In the genomic region with DNA sequence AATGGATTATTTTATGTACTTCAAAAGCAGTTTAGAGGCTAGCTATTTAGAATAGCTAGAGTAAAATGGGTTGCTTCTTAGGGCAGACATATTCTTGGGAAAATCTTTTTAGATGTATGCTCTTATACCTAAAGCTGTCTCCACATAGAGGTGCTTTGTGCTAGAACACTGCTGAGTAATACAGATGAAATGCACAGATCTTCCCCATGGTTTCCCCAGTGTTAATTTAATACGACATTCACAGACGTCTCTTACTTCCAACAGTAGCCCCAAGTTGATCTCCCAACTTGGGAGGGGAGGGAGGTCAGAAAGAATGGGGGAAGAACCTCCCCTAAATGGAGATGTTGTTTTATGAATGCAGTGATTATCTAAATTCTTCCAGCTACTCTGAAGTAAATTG, we compare ENCODE assay signal across 33 cellular contexts. TPM values are rescaled to one million over a fixed set of nuclear protein-coding genes. Genes with fewer than 3 reads are reported as not detected.
A peak's percentile ranks its signal among the peaks of the same experiment; 100 is the strongest.
DNase-seq lines count a peak whose midpoint lies in the region; ATAC-seq, FAIRE-seq and TF ChIP-seq lines count a peak whose summit lies in the region.
"Had no signal": no experiment of that assay in that cellular context is flagged by ENCODE, and none has a peak within 500 bp of the region (broad histone marks: within the 10 kb centered on the region; RNA-seq: fewer than 3 reads in every experiment).

No MANE protein-coding gene starts in this region.

- H3K4me2 ChIP-seq in skeletal muscle satellite cell (ENCODE audit: low read length): no peak overlapping the region

- no peak for TF ChIP-seq POLR2A in GM12891 (IDR thresholded peaks at IDR 0.05; ENCODE audit: low read depth, low read length)

- POLR2A ChIA-PET in naive thymus-derived CD8-positive, alpha-beta T cell (lab: Charles Lee): no interaction called here

- peak; percentile 38 for DNase-seq in HCEC 1CT
- DNase-seq in epithelial cell of esophagus (ENCODE audit: low read depth): peak; percentile 14
- DNase-seq in germinal center (ENCODE audit: low spot score): no peak
- DNase-seq in naive thymus-derived CD8-positive, alpha-beta T cell: no peak
- DNase-seq in GM12891 (ENCODE audit: insufficient read length, low spot score): no peak
- DNase-seq: activated CD4-positive, alpha-beta memory T cell treated with anti-CD3 and anti-CD28 coated beads, Interleukin-2, amount 10 ng/mL, durations not matched to agents 7 days and 5 days; C1 segment of cervical spinal cord; Caco-2; DMS79; MG63; NCI-H1105 treated with DMSO at 0.1 percent for 48 hours; NCI-H2029; NCI-H69; nephron progenitor cell; right cardiac atrium; RPMI8226; stimulated activated CD4-positive, alpha-beta T cell treated with anti-CD3 and anti-CD28 coated beads, Interleukin-4, amount 100 ng/mL, for 24 hours had no signal

- H3K27me3 ChIP-seq in skeletal muscle satellite cell (ENCODE audit: control insufficient read depth, insufficient read depth, low read length): no peaks in the 10 kb centered on the region
- H3K27me3 ChIP-seq: ascending aorta, MG63, suprapubic skin had no signal

- H3K4me1 ChIP-seq in skeletal muscle satellite cell (ENCODE audit: control insufficient read depth, insufficient read depth, low read length): peaks cover 35% of the 10 kb centered on the region
- H3K4me1 ChIP-seq: ascending aorta, Caco-2, parathyroid adenoma, suprapubic skin had no signal

- no peak for TF ChIP-seq CTCF in epithelial cell of esophagus (IDR thresholded peaks at IDR 0.05; ENCODE audit: insufficient read depth, low read depth, low read length, missing control alignments)

- H3K4me3 ChIP-seq in epithelial cell of esophagus (ENCODE audit: low read length): no peak overlapping the region
- no peak overlapping the region for H3K4me3 ChIP-seq in skeletal muscle satellite cell (ENCODE audit: low read length)
- H3K4me3 ChIP-seq: ascending aorta, K562, lung, MG63, suprapubic skin had no signal

- H3K9me3 ChIP-seq in skeletal muscle satellite cell (replicated peaks; ENCODE audit: low read length): no peaks in the 10 kb centered on the region
- H3K9me3 ChIP-seq: ascending aorta, Caco-2, MG63, suprapubic skin had no signal

- no peaks in the 10 kb centered on the region for H3K36me3 Mint-ChIP-seq in naive thymus-derived CD8-positive, alpha-beta T cell
- H3K36me3 Mint-ChIP-seq: activated naive CD4-positive, alpha-beta T cell treated with anti-CD3 and anti-CD28 coated beads, Interleukin-2, amount 50 U/mL, for 72 hours; stimulated activated effector memory CD8-positive, alpha-beta T cell treated with anti-CD3 and anti-CD28 coated beads, Interleukin-12 subunit alpha, Interleukin-12 subunit beta, amount 100 ng/mL, for 72 hours had no signal

- no peak for FAIRE-seq in GM12891 (lab: Jason Lieb, UNC)
- FAIRE-seq: K562, TTC549 had no signal

- no peak overlapping the region for H3K4me3 Mint-ChIP-seq in naive thymus-derived CD8-positive, alpha-beta T cell
- H3K4me3 Mint-ChIP-seq: activated CD4-positive, alpha-beta memory T cell treated with anti-CD3 and anti-CD28 coated beads, Interleukin-2, amount 10 ng/mL, durations not matched to agents 7 days and 5 days; activated T-helper 17 cell treated with anti-CD3 and anti-CD28 coated beads, Interleukin-2, amount 50 U/mL, for 72 hours; central memory CD8-positive, alpha-beta T cell; nephron progenitor cell; stimulated activated effector memory CD8-positive, alpha-beta T cell treated with anti-CD3 and anti-CD28 coated beads, Interleukin-12 subunit alpha, Interleukin-12 subunit beta, amount 100 ng/mL, for 72 hours; T-helper 1 cell treated with Interleukin-12 subunit alpha and Interleukin-12 subunit beta and Interleukin-4 antibody, amounts not matched to agents 30 μg/mL and 1 μg/mL, for 36 hours had no signal

- peak overlapping the region; percentile 38 for H3K9ac ChIP-seq in skeletal muscle satellite cell (ENCODE audit: low read depth, low read length)
- H3K9ac ChIP-seq: parathyroid adenoma had no signal

- peaks cover 0 to 12% (median 0%) of the 10 kb centered on the region in 5 donors for H3K27me3 Mint-ChIP-seq in naive thymus-derived CD8-positive, alpha-beta T cell
- H3K27me3 Mint-ChIP-seq: central memory CD8-positive, alpha-beta T cell had no signal

- no peaks in the 10 kb centered on the region for H3K36me3 ChIP-seq in skeletal muscle satellite cell (ENCODE audit: insufficient read depth, low read length)
- H3K36me3 ChIP-seq: ascending aorta, MG63, suprapubic skin had no signal

- H3K4me1 Mint-ChIP-seq in naive thymus-derived CD8-positive, alpha-beta T cell: no peaks in the 10 kb centered on the region
- H3K4me1 Mint-ChIP-seq: activated CD4-positive, alpha-beta memory T cell treated with anti-CD3 and anti-CD28 coated beads, Interleukin-2, amount 10 ng/mL, durations not matched to agents 7 days and 5 days; activated T-helper 17 cell treated with anti-CD3 and anti-CD28 coated beads, Interleukin-2, amount 50 U/mL, for 72 hours; central memory CD8-positive, alpha-beta T cell; stimulated activated effector memory CD8-positive, alpha-beta T cell treated with anti-CD3 and anti-CD28 coated beads, Interleukin-12 subunit alpha, Interleukin-12 subunit beta, amount 100 ng/mL, for 72 hours had no signal

- no peaks in the 10 kb centered on the region for H3K9me3 Mint-ChIP-seq in naive thymus-derived CD8-positive, alpha-beta T cell
- H3K9me3 Mint-ChIP-seq: activated CD4-positive, alpha-beta memory T cell treated with anti-CD3 and anti-CD28 coated beads, Interleukin-2, amount 10 ng/mL, durations not matched to agents 7 days and 5 days; activated naive CD4-positive, alpha-beta T cell treated with anti-CD3 and anti-CD28 coated beads, Interleukin-2, amount 50 U/mL, for 72 hours; activated T-helper 17 cell treated with anti-CD3 and anti-CD28 coated beads, Interleukin-2, amount 50 U/mL, for 72 hours; central memory CD8-positive, alpha-beta T cell; nephron progenitor cell; stimulated activated effector memory CD8-positive, alpha-beta T cell treated with anti-CD3 and anti-CD28 coated beads, Interleukin-12 subunit alpha, Interleukin-12 subunit beta, amount 100 ng/mL, for 72 hours; T-helper 1 cell treated with Interleukin-12 subunit alpha and Interleukin-12 subunit beta and Interleukin-4 antibody, amounts not matched to agents 30 μg/mL and 1 μg/mL, for 36 hours had no signal

- no peak overlapping the region for H3K27ac Mint-ChIP-seq in naive thymus-derived CD8-positive, alpha-beta T cell
- H3K27ac Mint-ChIP-seq: activated CD4-positive, alpha-beta memory T cell treated with anti-CD3 and anti-CD28 coated beads, Interleukin-2, amount 10 ng/mL, durations not matched to agents 7 days and 5 days; activated T-helper 17 cell treated with anti-CD3 and anti-CD28 coated beads, Interleukin-2, amount 50 U/mL, for 72 hours; nephron progenitor cell; stimulated activated effector memory CD8-positive, alpha-beta T cell treated with anti-CD3 and anti-CD28 coated beads, Interleukin-12 subunit alpha, Interleukin-12 subunit beta, amount 100 ng/mL, for 72 hours; T-helper 1 cell treated with Interleukin-12 subunit alpha and Interleukin-12 subunit beta and Interleukin-4 antibody, amounts not matched to agents 30 μg/mL and 1 μg/mL, for 36 hours had no signal

- ATAC-seq in SK-N-SH treated with all-trans-retinoic acid at 6 μM for 48 hours (peak; percentile 61), HG03196 (IDR thresholded peaks at IDR 0.05; ENCODE audit: unreplicated experiment) (no peak)
- ATAC-seq in naive thymus-derived CD8-positive, alpha-beta T cell: no peak
- ATAC-seq: activated CD4-positive, CD25-positive, alpha-beta regulatory T cell treated with anti-CD3 and anti-CD28 coated beads, Interleukin-2, amount 50 U/mL, for 24 hours; activated naive CD4-positive, alpha-beta T cell treated with anti-CD3 and anti-CD28 coated beads, Interleukin-2, amount 50 U/mL, for 72 hours; activated T-helper 17 cell treated with anti-CD3 and anti-CD28 coated beads, Interleukin-2, amount 50 U/mL, for 72 hours; K562; right cardiac atrium had no signal

TF ChIP-seq in SK-N-SH treated with all-trans-retinoic acid at 6 μM for 48 hours, 23 proteins besides CTCF, POLR2A, EP300 and RAD21 (continues in another document):
- TF ChIP-seq ZNF8 (CRISPR knock-in tag; IDR thresholded peaks at IDR 0.05) (no peak), ZFP3 (CRISPR knock-in tag; IDR thresholded peaks at IDR 0.05) (no peak)
- TF ChIP-seq, protein P1, sequence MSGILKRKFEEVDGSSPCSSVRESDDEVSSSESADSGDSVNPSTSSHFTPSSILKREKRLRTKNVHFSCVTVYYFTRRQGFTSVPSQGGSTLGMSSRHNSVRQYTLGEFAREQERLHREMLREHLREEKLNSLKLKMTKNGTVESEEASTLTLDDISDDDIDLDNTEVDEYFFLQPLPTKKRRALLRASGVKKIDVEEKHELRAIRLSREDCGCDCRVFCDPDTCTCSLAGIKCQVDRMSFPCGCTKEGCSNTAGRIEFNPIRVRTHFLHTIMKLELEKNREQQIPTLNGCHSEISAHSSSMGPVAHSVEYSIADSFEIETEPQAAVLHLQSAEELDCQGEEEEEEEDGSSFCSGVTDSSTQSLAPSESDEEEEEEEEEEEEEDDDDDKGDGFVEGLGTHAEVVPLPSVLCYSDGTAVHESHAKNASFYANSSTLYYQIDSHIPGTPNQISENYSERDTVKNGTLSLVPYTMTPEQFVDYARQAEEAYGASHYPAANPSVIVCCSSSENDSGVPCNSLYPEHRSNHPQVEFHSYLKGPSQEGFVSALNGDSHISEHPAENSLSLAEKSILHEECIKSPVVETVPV (CRISPR knock-in tag; IDR thresholded peaks at IDR 0.05): no peak

TF ChIP-seq in GM12891, 5 proteins besides CTCF, POLR2A, EP300 and RAD21:
- TF ChIP-seq POLR2AphosphoS5 (IDR thresholded peaks at IDR 0.05; ENCODE audit: low read depth, low read length): no peak
- no peak for TF ChIP-seq PAX5 (IDR thresholded peaks at IDR 0.05; ENCODE audit: insufficient read depth, low read length, severe bottlenecking)
- no peak for TF ChIP-seq POU2F2 (IDR thresholded peaks at IDR 0.05; ENCODE audit: low read depth, low read length)
- TF ChIP-seq TAF1 (IDR thresholded peaks at IDR 0.05; ENCODE audit: low read depth, low read length): no peak

RNA-seq across cellular contexts. Expression of a gene that starts 16.9 kb away (rescaled TPM):
- total RNA-seq in skeletal muscle satellite cell (2012; rRNA removed): 0.66 and 1.5 TPM in 2 replicates
- not detected for total RNA-seq in naive thymus-derived CD8-positive, alpha-beta T cell
- polyA plus RNA-seq in naive thymus-derived CD8-positive, alpha-beta T cell: not detected
- 0.01 TPM for polyA plus RNA-seq in GM12891 (2012; ENCODE audit: low read depth, missing spikeins)
- total RNA-seq: activated CD4-positive, alpha-beta memory T cell treated with anti-CD3 and anti-CD28 coated beads, Interleukin-2, amount 10 ng/mL, durations not matched to agents 7 days and 5 days; activated naive CD4-positive, alpha-beta T cell treated with anti-CD3 and anti-CD28 coated beads, Interleukin-2, amount 50 U/mL, for 72 hours; activated T-helper 17 cell treated with anti-CD3 and anti-CD28 coated beads, Interleukin-2, amount 50 U/mL, for 72 hours; Caco-2; HT-29; K562 had no signal
- polyA plus RNA-seq: K562 had no signal

RNA-seq across cellular contexts. Expression of a gene that starts 53.1 kb away (rescaled TPM):
- 44.1 and 44.4 TPM in 2 replicates for total RNA-seq in skeletal muscle satellite cell (2012; rRNA removed)
- not detected for total RNA-seq in naive thymus-derived CD8-positive, alpha-beta T cell
- not detected for polyA plus RNA-seq in naive thymus-derived CD8-positive, alpha-beta T cell
- not detected for polyA plus RNA-seq in GM12891 (2012; ENCODE audit: low read depth, missing spikeins)
- total RNA-seq: activated CD4-positive, alpha-beta memory T cell treated with anti-CD3 and anti-CD28 coated beads, Interleukin-2, amount 10 ng/mL, durations not matched to agents 7 days and 5 days; activated naive CD4-positive, alpha-beta T cell treated with anti-CD3 and anti-CD28 coated beads, Interleukin-2, amount 50 U/mL, for 72 hours; Caco-2; HT-29 had no signal

Comparison
In these comparisons a context has a peak if more than half of its experiments do, and no peak if none do; other contexts are left out.
1. DNase-seq: peak in HCEC 1CT (single experiment) and epithelial cell of esophagus (single experiment); none in germinal center (single experiment), naive thymus-derived CD8-positive, alpha-beta T cell (0 of 10) and GM12891 (single experiment).